ENCODE assay signal across 10 cellular contexts in genomic region chr18:61333746-61334490, GRCh38. TPM values are rescaled to one million over a fixed set of nuclear protein-coding genes. Genes with fewer than 3 reads are reported as not detected.
DNase-seq lines count a peak whose midpoint lies in the region; ATAC-seq and TF ChIP-seq lines count a peak whose summit lies in the region.
"Had no signal": no experiment of that assay in that cellular context is flagged by ENCODE, and none has a peak within 500 bp of the region (broad histone marks: within the 10 kb centered on the region; RNA-seq: fewer than 3 reads in every experiment).

No MANE protein-coding gene starts in this region.

- H3K36me3 ChIP-seq in tibial nerve (no peaks in the 10 kb centered on the region), MM.1S (replicated peaks; ENCODE audit: insufficient read depth, low read length) (no peaks in the 10 kb centered on the region)

- no peaks in the 10 kb centered on the region for H4K20me1 ChIP-seq in MM.1S (ENCODE audit: insufficient read depth, low read length)

- H3K4me1 ChIP-seq in tibial nerve (peaks cover 0 to 26% (median 4%) of the 10 kb centered on the region in 4 donors), MM.1S (ENCODE audit: low read length) (no peaks in the 10 kb centered on the region)

- no peak overlapping the region; the same call in 1 of the 2 replicates for H3K4me2 ChIP-seq in MM.1S (ENCODE audit: low read depth, low read length)

- TF ChIP-seq POLR2A in tibial nerve (IDR thresholded peaks at IDR 0.05): no peak

- TF ChIP-seq EP300 in tibial nerve (IDR thresholded peaks at IDR 0.05): no peak

- H3K4me3 ChIP-seq in dorsolateral prefrontal cortex (peak overlapping the region; percentile 53 to 94 (median 82)), tibial nerve (peak overlapping the region; percentile 22 to 48 (median 30)), MM.1S (ENCODE audit: low read length) (no peak overlapping the region)

- H3K9ac ChIP-seq in MM.1S (ENCODE audit: low read length): no peak overlapping the region

- intact Hi-C loops in dorsolateral prefrontal cortex (cut with DNase I): loop anchor here in 1 of 2 donors (5.0 kb wide), 1 partner anchor 78 kb away; no protein-coding TSS in a partner anchor

- DNase-seq in NCI-H1436 (lab: John Stamatoyannopoulos, UW) (peak; percentile 5), NCI-H1436 treated with DMSO at 0.1 percent for 48 hours (lab: John Stamatoyannopoulos, UW) (no peak), dorsolateral prefrontal cortex (peak; percentile 25 to 74 (median 42)), left kidney (ENCODE audit: low read depth, low spot score) (peak; percentile 81), tibial nerve (ENCODE audit: low spot score in 2 of 2) (no peak), glomerular visceral epithelial cell (ENCODE audit: extremely low spot score) (no peak), MM.1S (no peak)
- DNase-seq: activated B cell treated with CpG ODN at 0.5 μM for 24 hours; stimulated activated CD4-positive, alpha-beta T cell treated with anti-CD3 and anti-CD28 coated beads, Interleukin-4, amount 100 ng/mL, for 1 hour had no signal

- TF ChIP-seq CTCF in dorsolateral prefrontal cortex (IDR thresholded peaks at IDR 0.05 in 54 of 56, conservative IDR thresholded peaks at IDR 0.05 in 2 of 56; ENCODE audit: low read depth in 1 of 56, partially characterized antibody in 56 of 56) (peak in 33 of 56 donors; percentile 3 to 62 (median 21)), tibial nerve (IDR thresholded peaks at IDR 0.05) (no peak), MM.1S (IDR thresholded peaks at IDR 0.05; ENCODE audit: low read length) (no peak)

- H3F3A ChIP-seq in MM.1S (ENCODE audit: insufficient read depth, low read length): no peaks in the 10 kb centered on the region

- no peak for ATAC-seq in GM19463 (IDR thresholded peaks at IDR 0.05; ENCODE audit: unreplicated experiment)

- H2AFZ ChIP-seq in MM.1S (ENCODE audit: low read length): no peak overlapping the region

- H3K79me2 ChIP-seq in MM.1S (ENCODE audit: low read length): no peaks in the 10 kb centered on the region

- no peaks in the 10 kb centered on the region for H3K9me2 ChIP-seq in MM.1S (replicated peaks; ENCODE audit: insufficient read depth, low read length)

- H3K9me3 ChIP-seq in tibial nerve (no peaks in the 10 kb centered on the region), MM.1S (replicated peaks; ENCODE audit: insufficient read depth, low read length) (no peaks in the 10 kb centered on the region)

- H3K27me3 ChIP-seq in dorsolateral prefrontal cortex (peaks cover 0 to 4% (median 0%) of the 10 kb centered on the region in 45 donors), tibial nerve (peaks cover 0 to 20% of the 10 kb centered on the region in 2 donors), MM.1S (replicated peaks; ENCODE audit: insufficient read depth, low read length) (no peaks in the 10 kb centered on the region)

- H3K27ac ChIP-seq in dorsolateral prefrontal cortex (peak overlapping the region; percentile 63 to 100 (median 98)), tibial nerve (peak overlapping the region in 1 of 4 donors; percentile 35), MM.1S (ENCODE audit: low read length) (no peak overlapping the region)

- 1 to 2% methylated on average over 47 to 63 of the region's 73 CpGs for WGBS in tibial nerve, 2 donors

RNA-seq across cellular contexts. Expression of gene CDH20, which starts 0.7 kb away (rescaled TPM):
- total RNA-seq in dorsolateral prefrontal cortex (10 to 100 TPM; 21.1 to 77.0 (median 41.3) TPM), tibial nerve (1 to 10 TPM in 1 of 4 donors, under 1 TPM in 2, not detected in 1; 0.39 to 1.0 (median 0.90) TPM)

Comparison
In these comparisons a context has a peak if more than half of its experiments do, and no peak if none do; other contexts are left out.
1. DNase-seq: peak in NCI-H1436 (single experiment), dorsolateral prefrontal cortex (10 of 10) and left kidney (single experiment); none in NCI-H1436 treated with DMSO at 0.1 percent for 48 hours (single experiment), tibial nerve (0 of 2), glomerular visceral epithelial cell (single experiment) and MM.1S (single experiment).
2. CTCF ChIP-seq: peak in dorsolateral prefrontal cortex (33 of 56); none in tibial nerve (0 of 5) and MM.1S (single experiment).
3. RNA of gene CDH20, which starts 0.7 kb away (total RNA-seq): 21.1 to 77.0 TPM in dorsolateral prefrontal cortex; 0.39 to 1.0 TPM in tibial nerve; every median in the first group is over 10 times any median in the second.